In genomic region chr11:843086-843704, GRCh38 we compare ENCODE assay signal across 8 cellular contexts. TPM values are rescaled to one million over a fixed set of nuclear protein-coding genes. Genes with fewer than 3 reads are reported as not detected.
DNase-seq lines count a peak whose midpoint lies in the region; ATAC-seq, FAIRE-seq and TF ChIP-seq lines count a peak whose summit lies in the region.

No MANE protein-coding gene starts in this region.

- H3K4me3 Mint-ChIP-seq in natural killer cell = peak overlapping the region; percentile 81

- H3K4me1 Mint-ChIP-seq in natural killer cell = peaks cover 0 to 33% of the 10 kb centered on the region in 2 donors

- TF ChIP-seq CTCF in choroid plexus epithelial cell (conservative IDR thresholded peaks at IDR 0.05; ENCODE audit: low read depth, low read length) (no peak), natural killer cell (IDR thresholded peaks at IDR 0.05) (no peak)

- no peaks in the 10 kb centered on the region for H3K9me3 Mint-ChIP-seq in natural killer cell

- ATAC-seq in natural killer cell (no peak), HG02623 (IDR thresholded peaks at IDR 0.05; ENCODE audit: unreplicated experiment) (no peak), HG02610 (IDR thresholded peaks at IDR 0.05; ENCODE audit: unreplicated experiment) (no peak)

- H3K36me3 Mint-ChIP-seq in natural killer cell = no peaks in the 10 kb centered on the region

- TF ChIP-seq POLR2A in GM12892 (IDR thresholded peaks at IDR 0.05; ENCODE audit: low read depth, low read length) = no peak

- peak overlapping the region; percentile 91 for H3K4me3 ChIP-seq in choroid plexus epithelial cell (ENCODE audit: low read depth, low read length)

- peak; percentile 67 for FAIRE-seq in GM12892 (lab: Jason Lieb, UNC)

- no peaks in the 10 kb centered on the region for H3K27me3 Mint-ChIP-seq in natural killer cell (ENCODE audit: low read depth in 2 of 2)

- intact Hi-C loops in natural killer cell (cut with micrococcal nuclease) = loop anchor here (10.0 kb wide), 1 partner anchor 72 kb away; the partner anchor contains the start of gene CHID1

- DNase-seq in GM12892 (ENCODE audit: insufficient read length) (no peak), HK-2 (ENCODE audit: unreplicated experiment) (peak; percentile 38), choroid plexus epithelial cell (ENCODE audit: low read depth) (no peak), natural killer cell (no peak), DMS 273 treated with DMSO at 0.1 percent for 48 hours (lab: John Stamatoyannopoulos, UW) (no peak), T1000 (lab: John Stamatoyannopoulos, UW) (no peak)

- peak overlapping the region in 1 of 2 donors; percentile 72 for H3K27ac Mint-ChIP-seq in natural killer cell

RNA-seq across cellular contexts. Expression of gene TSPAN4, which starts 0.5 kb away (rescaled TPM):
- polyA plus RNA-seq in GM12892 (2012; ENCODE audit: missing spikeins) = 3.3 TPM
- total RNA-seq in natural killer cell = 10 to 100 TPM; 11.2 to 18.6 (median 14.6) TPM

RNA-seq across cellular contexts. Expression of gene POLR2L, which starts 0.9 kb away (rescaled TPM):
- 59.6 TPM for polyA plus RNA-seq in GM12892 (2012; ENCODE audit: missing spikeins)
- 10 to 100 TPM; 48.2 to 63.8 (median 61.2) TPM for total RNA-seq in natural killer cell

RNA-seq across cellular contexts. Expression of gene CD151, which starts 10.4 kb away (rescaled TPM):
- 10.3 TPM for polyA plus RNA-seq in GM12892 (2012; ENCODE audit: missing spikeins)
- 10 to 100 TPM; 40.9 to 68.3 (median 52.9) TPM for total RNA-seq in natural killer cell

RNA-seq across cellular contexts. Expression of gene CRACR2B, which starts 15.5 kb away (rescaled TPM):
- polyA plus RNA-seq in GM12892 (2012; ENCODE audit: missing spikeins) = 1.6 TPM
- 10 to 100 TPM in 1 of 3 donors, 1 to 10 TPM in 2; 3.4 to 10.1 (median 3.8) TPM for total RNA-seq in natural killer cell

RNA-seq across cellular contexts. Expression of gene PNPLA2, which starts 24.5 kb away (rescaled TPM):
- 5.5 TPM for polyA plus RNA-seq in GM12892 (2012; ENCODE audit: missing spikeins)
- 100 to 1,000 TPM; 184 to 218 (median 201) TPM for total RNA-seq in natural killer cell
